8 cellular contexts compared by ENCODE assay signal in the genomic region with DNA sequence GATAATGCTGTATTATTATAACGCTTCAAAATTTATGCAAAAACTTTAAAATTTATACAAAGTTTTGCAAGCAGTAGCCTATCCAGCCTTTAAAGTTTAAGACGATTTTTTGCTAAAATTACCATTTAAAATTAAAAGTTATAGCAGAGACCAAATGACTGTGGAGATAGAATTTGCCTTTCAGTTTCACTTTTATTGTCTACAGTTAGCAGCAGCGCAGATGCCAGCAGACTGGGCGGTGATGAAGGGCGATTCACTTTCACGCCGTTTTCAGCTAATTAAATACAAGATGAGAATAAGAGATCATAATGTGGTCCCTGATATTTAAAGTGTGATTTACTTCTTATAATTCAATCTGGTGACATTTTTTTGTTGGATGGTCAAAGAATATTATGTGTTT.
A peak's percentile ranks its signal among the peaks of the same experiment; 100 is the strongest.
DNase-seq lines count a peak whose midpoint lies in the region; ATAC-seq, FAIRE-seq and TF ChIP-seq lines count a peak whose summit lies in the region.

No MANE protein-coding gene starts in this region.

- ATAC-seq in GM21576 (IDR thresholded peaks at IDR 0.05; ENCODE audit: unreplicated experiment) (peak; percentile 96), HG03095 (IDR thresholded peaks at IDR 0.05; ENCODE audit: unreplicated experiment) (no peak)

- TF ChIP-seq CTCF in D721Med (IDR thresholded peaks at IDR 0.05; ENCODE audit: insufficient read depth, missing control alignments) (no peak), vagina (IDR thresholded peaks at IDR 0.05) (no peak)

- peak; percentile 22 for DNase-seq in MG63
- peak in 26 of 42 donors; percentile 2 to 59 (median 28) for DNase-seq in head of caudate nucleus
- no peak for DNase-seq in activated effector memory CD4-positive, alpha-beta T cell treated with Interleukin-2 at 50 U/mL for 16 hours
- no peak for DNase-seq in D721Med (ENCODE audit: insufficient read length, low spot score)
- DNase-seq in vagina (ENCODE audit: extremely low spot score in 2 of 2) = no peak

- H3K9me3 ChIP-seq in MG63 = no peaks in the 10 kb centered on the region
- no peaks in the 10 kb centered on the region for H3K9me3 ChIP-seq in vagina

- no peak for TF ChIP-seq POLR2A in vagina (IDR thresholded peaks at IDR 0.05)

- intact Hi-C loops in head of caudate nucleus (cut with DNase I) (no loop called here), vagina (cut with DNase I) (no loop called here)

- no peak for FAIRE-seq in D721Med (lab: Jason Lieb, UNC)

- no peaks in the 10 kb centered on the region for H3K36me3 ChIP-seq in MG63
- H3K36me3 ChIP-seq in vagina = no peaks in the 10 kb centered on the region

- H3K27me3 ChIP-seq in MG63 (no peaks in the 10 kb centered on the region), vagina (no peaks in the 10 kb centered on the region)

- no peak overlapping the region for H3K27ac ChIP-seq in vagina

- no peaks in the 10 kb centered on the region for H3K4me1 ChIP-seq in vagina

- H3K4me3 ChIP-seq in GM08714 (ENCODE audit: low read length) = peak overlapping the region; percentile 41; the same call in 1 of the 2 replicates
- peak overlapping the region; percentile 50 for H3K4me3 ChIP-seq in MG63
- H3K4me3 ChIP-seq in vagina = peak overlapping the region in 1 of 2 donors; percentile 11

Comparison
In these comparisons a context has a peak if more than half of its experiments do, and no peak if none do; other contexts are left out.
1. DNase-seq: peak in MG63 (single experiment) and head of caudate nucleus (26 of 42); none in activated effector memory CD4-positive, alpha-beta T cell treated with Interleukin-2 at 50 U/mL for 16 hours (single experiment), D721Med (single experiment) and vagina (0 of 2).